11 cellular contexts compared by ENCODE assay signal in genomic region chr20:48359692-48360337, GRCh38.
A peak's percentile ranks its signal among the peaks of the same experiment; 100 is the strongest.
DNase-seq lines count a peak whose midpoint lies in the region; ATAC-seq and TF ChIP-seq lines count a peak whose summit lies in the region.
"Had no signal": no experiment of that assay in that cellular context is flagged by ENCODE, and none has a peak within 500 bp of the region (broad histone marks: within the 10 kb centered on the region; RNA-seq: fewer than 3 reads in every experiment).

No MANE protein-coding gene starts in this region.

- H3K27me3 ChIP-seq in MM.1S (replicated peaks; ENCODE audit: insufficient read depth, low read length) (no peaks in the 10 kb centered on the region), upper lobe of left lung (no peaks in the 10 kb centered on the region)
- H3K27me3 ChIP-seq: cardiac muscle cell had no signal

- no peak overlapping the region for H3K27ac Mint-ChIP-seq in mesothelial cell of epicardium

- 44 to 48% methylated on average over 9 to 17 of the region's 17 CpGs for WGBS in upper lobe of left lung, 2 donors

- TF ChIP-seq CTCF in MM.1S (IDR thresholded peaks at IDR 0.05; ENCODE audit: low read length) (no peak), upper lobe of left lung (IDR thresholded peaks at IDR 0.05) (no peak), mesothelial cell of epicardium (IDR thresholded peaks at IDR 0.05; ENCODE audit: unreplicated experiment) (no peak)

- H3K36me3 ChIP-seq in MM.1S (replicated peaks; ENCODE audit: insufficient read depth, low read length), result no peaks in the 10 kb centered on the region
- no peaks in the 10 kb centered on the region for H3K36me3 ChIP-seq in upper lobe of left lung
- H3K36me3 ChIP-seq: cardiac muscle cell had no signal

- peak overlapping the region; percentile 31 for H2AFZ ChIP-seq in MM.1S (ENCODE audit: low read length)

- no peaks in the 10 kb centered on the region for H4K20me1 ChIP-seq in MM.1S (ENCODE audit: insufficient read depth, low read length)

- H3K4me1 ChIP-seq in MM.1S (ENCODE audit: low read length), result peaks cover 13% of the 10 kb centered on the region
- no peaks in the 10 kb centered on the region for H3K4me1 ChIP-seq in upper lobe of left lung

- no peak for TF ChIP-seq EP300 in upper lobe of left lung (IDR thresholded peaks at IDR 0.05)

- peak overlapping the region; percentile 93 for H3K4me2 ChIP-seq in MM.1S (ENCODE audit: low read depth, low read length)
- H3K4me2 ChIP-seq: smooth muscle cell had no signal

- H3K4me1 Mint-ChIP-seq in mesothelial cell of epicardium, result no peaks in the 10 kb centered on the region

- DNase-seq in MM.1S (peak; percentile 74), upper lobe of left lung (no peak), SKM-1 (lab: John Stamatoyannopoulos, UW; ENCODE audit: unreplicated experiment) (no peak), mesothelial cell of epicardium (ENCODE audit: low spot score in 2 of 2, unreplicated experiment in 2 of 2) (no peak)
- DNase-seq: midbrain, NCI-H2081 treated with DMSO at 0.1 percent for 48 hours had no signal

- peak overlapping the region; percentile 72 for H3K4me3 ChIP-seq in MM.1S (ENCODE audit: low read length)
- H3K4me3 ChIP-seq in upper lobe of left lung, result no peak overlapping the region
- H3K4me3 ChIP-seq: cardiac muscle cell, smooth muscle cell had no signal

- no peaks in the 10 kb centered on the region for H3K36me3 Mint-ChIP-seq in mesothelial cell of epicardium

- peak overlapping the region; percentile 85 for H3K27ac ChIP-seq in MM.1S (ENCODE audit: low read length)
- no peak overlapping the region for H3K27ac ChIP-seq in upper lobe of left lung
- H3K27ac ChIP-seq: cardiac muscle cell had no signal

- TF ChIP-seq POLR2A in upper lobe of left lung (IDR thresholded peaks at IDR 0.05), result no peak

- ATAC-seq in GM18909 (IDR thresholded peaks at IDR 0.05; ENCODE audit: poor library complexity, unreplicated experiment) (peak; percentile 82), HG02623 (IDR thresholded peaks at IDR 0.05; ENCODE audit: unreplicated experiment) (peak; percentile 40), upper lobe of left lung (ENCODE audit: low FRiP score in 2 of 2) (peak; percentile 36 to 68), GM18858 (IDR thresholded peaks at IDR 0.05; ENCODE audit: unreplicated experiment) (no peak)

- H3K9ac ChIP-seq in MM.1S (ENCODE audit: low read length), result peak overlapping the region; percentile 75

- H3K27me3 Mint-ChIP-seq in mesothelial cell of epicardium (ENCODE audit: low read depth), result no peaks in the 10 kb centered on the region

- H3K9me3 ChIP-seq in MM.1S (replicated peaks; ENCODE audit: insufficient read depth, low read length) (no peaks in the 10 kb centered on the region), upper lobe of left lung (no peaks in the 10 kb centered on the region)

- H3K79me2 ChIP-seq in MM.1S (ENCODE audit: low read length), result peaks cover 5% of the 10 kb centered on the region; the same call in 1 of the 2 replicates

- no peaks in the 10 kb centered on the region for H3K9me2 ChIP-seq in MM.1S (replicated peaks; ENCODE audit: insufficient read depth, low read length)

- no peaks in the 10 kb centered on the region for H3K9me3 Mint-ChIP-seq in mesothelial cell of epicardium

- H3F3A ChIP-seq in MM.1S (ENCODE audit: insufficient read depth, low read length), result peaks cover 21% of the 10 kb centered on the region

- H3K4me3 Mint-ChIP-seq in mesothelial cell of epicardium, result no peak overlapping the region
